8 cellular contexts compared by ENCODE assay signal in genomic region chr18:21599585-21600525, GRCh38. TPM values are rescaled to one million over a fixed set of nuclear protein-coding genes. Genes with fewer than 3 reads are reported as not detected.
DNase-seq lines count a peak whose midpoint lies in the region; ATAC-seq, FAIRE-seq and TF ChIP-seq lines count a peak whose summit lies in the region.

No MANE protein-coding gene starts in this region.

- H3K4me1 ChIP-seq in lower lobe of right lung (peaks cover 19% of the 10 kb centered on the region), stomach smooth muscle (ENCODE audit: control insufficient read depth, insufficient read depth, low read length) (peaks cover 4% of the 10 kb centered on the region)

- H3K9me3 ChIP-seq in lower lobe of right lung (no peaks in the 10 kb centered on the region), stomach smooth muscle (ENCODE audit: control insufficient read depth in 2 of 2, low read length in 2 of 2) (no peaks in the 10 kb centered on the region)

- no peaks in the 10 kb centered on the region for H3K36me3 ChIP-seq in lower lobe of right lung
- no peaks in the 10 kb centered on the region for H3K36me3 ChIP-seq in stomach smooth muscle (ENCODE audit: control insufficient read depth in 2 of 2, insufficient read depth in 2 of 2, low read length in 2 of 2)

- H3K4me1 Mint-ChIP-seq in T-cell, result peaks cover 38 to 47% (median 40%) of the 10 kb centered on the region in 3 donors

- TF ChIP-seq CTCF in lower lobe of right lung (IDR thresholded peaks at IDR 0.05), result no peak

- peak overlapping the region; percentile 96 to 99 for H3K9ac ChIP-seq in stomach smooth muscle (ENCODE audit: low read length in 2 of 2)

- FAIRE-seq in HTR-8/SVneo (lab: Jason Lieb, UNC), result no peak

- ATAC-seq in GM21515 (IDR thresholded peaks at IDR 0.05; ENCODE audit: unreplicated experiment), result peak; percentile 47
- ATAC-seq in T-cell (replicated peaks in 1 of 4), result peak; percentile 68 to 69 (median 68)
- ATAC-seq in lower lobe of right lung, result peak; percentile 84 to 87

- H3K36me3 Mint-ChIP-seq in T-cell, result no peaks in the 10 kb centered on the region

- POLR2A ChIA-PET in T-cell (lab: Charles Lee), result interaction anchor here (0.5 to 3.3 kb wide), 13 partner anchors 9 to 488 kb away, joined by 3 to 28 read pairs (median 4); partner anchors contain the start of genes SNRPD1 (in 2 of the 2), ABHD3 (in 1 of the 2), MIB1 (in 1 of the 2) and ROCK1 (in 1 of the 2)

- H3K9me3 Mint-ChIP-seq in T-cell, result no peaks in the 10 kb centered on the region

- CTCF ChIA-PET in T-cell (lab: Charles Lee), result interaction anchor here (0.5 to 3.1 kb wide), 19 partner anchors 11 to 1386 kb away, joined by 3 to 83 read pairs (median 5); partner anchors contain the start of genes SNRPD1 (in 2 of the 2), ABHD3 (in 1 of the 2), MIB1 (in 1 of the 2) and ROCK1 (in 1 of the 2)

- H3K27ac ChIP-seq in lower lobe of right lung (peak overlapping the region; percentile 99), stomach smooth muscle (ENCODE audit: low read length) (peak overlapping the region; percentile 94)

- H3K4me3 Mint-ChIP-seq in T-cell, result peak overlapping the region; percentile 93 to 96 (median 95)

- H3K4me3 ChIP-seq in lower lobe of right lung, result peak overlapping the region; percentile 95
- peak overlapping the region; percentile 99 for H3K4me3 ChIP-seq in stomach smooth muscle (ENCODE audit: low read length in 2 of 2)

- peak; percentile 65 for DNase-seq in SIG-M5 treated with dmso at 0.1 percent for 504 hours (lab: John Stamatoyannopoulos, UW; ENCODE audit: unreplicated experiment)
- DNase-seq in SIG-M5 (lab: John Stamatoyannopoulos, UW), result no peak
- peak; percentile 32 for DNase-seq in HTR-8/SVneo (ENCODE audit: insufficient read length, low spot score)
- DNase-seq in T-cell, result peak in 7 of 34 experiments; percentile 8 to 63 (median 56)
- peak; percentile 85 for DNase-seq in ecto neural progenitor cell (ENCODE audit: low spot score)
- peak; percentile 85 for DNase-seq in lower lobe of right lung

- peak overlapping the region; percentile 99 for H3K27ac Mint-ChIP-seq in T-cell

- H3K27me3 ChIP-seq in lower lobe of right lung (ENCODE audit: low read depth) (no peaks in the 10 kb centered on the region), stomach smooth muscle (ENCODE audit: control insufficient read depth in 1 of 2, insufficient read depth in 2 of 2, low read length in 2 of 2) (no peaks in the 10 kb centered on the region)

- H3K27me3 Mint-ChIP-seq in T-cell, result no peaks in the 10 kb centered on the region

- intact Hi-C loops in lower lobe of right lung (cut with DNase I), result no loop called here

RNA-seq across cellular contexts. Expression of gene ESCO1, which starts 0.6 kb away (rescaled TPM):
- total RNA-seq in T-cell (10 to 100 TPM; 24.5 to 32.6 (median 26.2) TPM), lower lobe of right lung (16.5 TPM)

RNA-seq across cellular contexts. Expression of gene SNRPD1, which starts 12.3 kb away (rescaled TPM):
- total RNA-seq in T-cell (10 to 100 TPM; 18.7 to 31.2 (median 30.7) TPM), lower lobe of right lung (29.3 TPM)
